In the genomic region with DNA sequence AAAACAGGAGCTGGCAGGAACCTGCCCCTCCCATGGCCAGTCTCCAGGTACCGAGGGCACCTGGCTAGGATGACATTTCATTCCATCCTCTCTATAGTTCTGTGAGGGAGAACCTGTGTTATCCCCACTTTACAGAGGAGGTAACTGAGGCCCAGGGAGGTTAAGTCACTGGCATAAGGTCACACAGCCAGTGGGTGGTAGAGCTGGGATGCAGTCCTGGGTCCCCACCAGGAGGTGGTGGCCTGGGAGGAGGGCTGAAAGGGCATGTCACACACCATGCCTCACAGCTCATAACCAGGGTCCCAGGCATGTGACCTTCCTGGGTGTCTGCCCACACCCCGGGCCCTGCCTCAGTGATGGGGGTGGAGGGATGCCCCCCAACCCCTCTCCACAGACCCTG, we compare ENCODE assay signal across 1 cellular context.
TF ChIP-seq lines count a peak whose summit lies in the region.

No MANE protein-coding gene starts in this region.

TF ChIP-seq in A549, 52 proteins besides CTCF, POLR2A, EP300 and RAD21 (continued from another document):
- TF ChIP-seq, protein P1, sequence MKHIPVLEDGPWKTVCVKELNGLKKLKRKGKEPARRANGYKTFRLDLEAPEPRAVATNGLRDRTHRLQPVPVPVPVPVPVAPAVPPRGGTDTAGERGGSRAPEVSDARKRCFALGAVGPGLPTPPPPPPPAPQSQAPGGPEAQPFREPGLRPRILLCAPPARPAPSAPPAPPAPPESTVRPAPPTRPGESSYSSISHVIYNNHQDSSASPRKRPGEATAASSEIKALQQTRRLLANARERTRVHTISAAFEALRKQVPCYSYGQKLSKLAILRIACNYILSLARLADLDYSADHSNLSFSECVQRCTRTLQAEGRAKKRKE (CRISPR knock-in tag; IDR thresholded peaks at IDR 0.05; ENCODE audit: low read depth) = no peak
- no peak for TF ChIP-seq JUN (IDR thresholded peaks at IDR 0.05)
- TF ChIP-seq NPAS2 (CRISPR knock-in tag; IDR thresholded peaks at IDR 0.05; ENCODE audit: borderline replicate concordance) = no peak
- TF ChIP-seq ZFP36 (IDR thresholded peaks at IDR 0.05; ENCODE audit: borderline replicate concordance, partially characterized antibody) = peak; percentile 52
- no peak for TF ChIP-seq TP53 (CRISPR knock-in tag; IDR thresholded peaks at IDR 0.05)
- no peak for TF ChIP-seq KDM5A (IDR thresholded peaks at IDR 0.05)
- no peak for TF ChIP-seq MAX (IDR thresholded peaks at IDR 0.05)
